In the genomic region with DNA sequence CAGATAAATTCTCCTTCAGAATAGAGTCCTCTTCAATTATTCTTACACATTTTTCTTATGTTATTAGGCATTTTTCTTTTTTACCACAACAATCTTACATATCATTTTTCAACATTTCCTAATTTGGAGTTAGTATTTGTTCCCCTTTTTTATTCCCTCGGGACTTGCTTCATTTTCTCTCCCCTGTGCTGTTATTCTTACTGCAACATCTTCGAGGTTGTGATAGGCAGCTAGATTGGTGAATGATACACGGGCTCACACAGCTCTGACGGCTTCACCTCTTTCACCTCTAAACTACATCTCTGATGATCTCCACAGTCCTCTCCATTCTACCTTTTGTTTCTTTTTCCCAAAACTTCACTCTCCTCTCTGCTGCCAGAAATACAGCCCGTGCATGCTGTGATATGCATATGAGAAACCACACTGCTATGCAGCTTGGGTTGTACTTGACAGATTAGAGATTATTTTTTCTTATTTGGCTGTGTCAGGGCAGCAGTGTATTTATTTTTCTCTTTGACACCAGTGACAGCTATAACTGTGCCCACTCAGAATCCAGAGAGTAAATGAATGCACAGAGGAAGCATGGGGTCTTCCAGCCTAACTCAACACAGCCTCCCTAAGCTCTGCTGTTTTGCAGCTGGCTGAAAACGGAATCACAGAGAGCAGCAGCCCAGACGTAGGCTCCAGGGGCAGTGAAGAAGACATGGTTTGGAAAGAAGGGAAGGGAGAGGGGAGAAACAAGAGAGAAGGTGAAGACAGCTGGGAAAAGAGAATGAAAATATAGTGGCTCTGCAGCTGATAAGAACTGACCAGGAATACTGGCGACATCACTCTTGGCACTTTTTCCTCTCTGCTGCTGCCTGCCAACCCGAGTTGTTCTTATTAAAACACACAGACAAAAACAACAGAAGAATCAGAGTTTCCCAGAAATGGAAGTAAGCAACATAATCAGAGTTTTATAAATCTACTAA, we compare ENCODE assay signal across 1 cellular context.
TF ChIP-seq lines count a peak whose summit lies in the region.

No MANE protein-coding gene starts in this region.

TF ChIP-seq in HepG2, 621 proteins besides CTCF, POLR2A, EP300 and RAD21 (continued from another document):
- TF ChIP-seq, protein P1, sequence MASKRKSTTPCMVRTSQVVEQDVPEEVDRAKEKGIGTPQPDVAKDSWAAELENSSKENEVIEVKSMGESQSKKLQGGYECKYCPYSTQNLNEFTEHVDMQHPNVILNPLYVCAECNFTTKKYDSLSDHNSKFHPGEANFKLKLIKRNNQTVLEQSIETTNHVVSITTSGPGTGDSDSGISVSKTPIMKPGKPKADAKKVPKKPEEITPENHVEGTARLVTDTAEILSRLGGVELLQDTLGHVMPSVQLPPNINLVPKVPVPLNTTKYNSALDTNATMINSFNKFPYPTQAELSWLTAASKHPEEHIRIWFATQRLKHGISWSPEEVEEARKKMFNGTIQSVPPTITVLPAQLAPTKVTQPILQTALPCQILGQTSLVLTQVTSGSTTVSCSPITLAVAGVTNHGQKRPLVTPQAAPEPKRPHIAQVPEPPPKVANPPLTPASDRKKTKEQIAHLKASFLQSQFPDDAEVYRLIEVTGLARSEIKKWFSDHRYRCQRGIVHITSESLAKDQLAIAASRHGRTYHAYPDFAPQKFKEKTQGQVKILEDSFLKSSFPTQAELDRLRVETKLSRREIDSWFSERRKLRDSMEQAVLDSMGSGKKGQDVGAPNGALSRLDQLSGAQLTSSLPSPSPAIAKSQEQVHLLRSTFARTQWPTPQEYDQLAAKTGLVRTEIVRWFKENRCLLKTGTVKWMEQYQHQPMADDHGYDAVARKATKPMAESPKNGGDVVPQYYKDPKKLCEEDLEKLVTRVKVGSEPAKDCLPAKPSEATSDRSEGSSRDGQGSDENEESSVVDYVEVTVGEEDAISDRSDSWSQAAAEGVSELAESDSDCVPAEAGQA (IDR thresholded peaks at IDR 0.05; ENCODE audit: low read depth), result no peak
- TF ChIP-seq, protein P1 (CRISPR knock-in tag; IDR thresholded peaks at IDR 0.05; ENCODE audit: borderline replicate concordance), result no peak
- no peak for TF ChIP-seq ATF1 (CRISPR knock-in tag; IDR thresholded peaks at IDR 0.05)
